Comparison of ENCODE assay signal across 23 cellular contexts in genomic region chr9:131997076-131997475, GRCh38.
DNase-seq lines count a peak whose midpoint lies in the region; ATAC-seq and TF ChIP-seq lines count a peak whose summit lies in the region.
"Had no signal": no experiment of that assay in that cellular context is flagged by ENCODE, and none has a peak within 500 bp of the region (broad histone marks: within the 10 kb centered on the region; RNA-seq: fewer than 3 reads in every experiment).

No MANE protein-coding gene starts in this region.

- H2AK5ac ChIP-seq in H9 (ENCODE audit: insufficient read length, low read length): no peak overlapping the region

- no CpG with 5 or more reads among the region's 6 CpGs for WGBS in H9 (ENCODE audit: extremely low coverage, insufficient read length, low lambda C conversion rate)
- 96 to 100% methylated on average over 2 to 6 of the region's 6 CpGs for WGBS in endodermal cell (ENCODE audit: insufficient coverage in 1 of 2, insufficient read length in 1 of 2), 2 experiments

- H4K20me1 ChIP-seq in H9 (ENCODE audit: control insufficient read depth, insufficient read depth, insufficient read length): no peaks in the 10 kb centered on the region

- no peak overlapping the region for H2BK5ac ChIP-seq in H9 (ENCODE audit: insufficient read length, low read length)

- H4K91ac ChIP-seq in H9 (ENCODE audit: insufficient read length, low read depth, low read length): no peak overlapping the region

- H3K27me3 ChIP-seq in BE2C: no peaks in the 10 kb centered on the region
- no peaks in the 10 kb centered on the region for H3K27me3 ChIP-seq in H9 (ENCODE audit: insufficient read depth, low read length)
- no peaks in the 10 kb centered on the region for H3K27me3 ChIP-seq in endodermal cell (ENCODE audit: control insufficient read depth, insufficient read depth, low read length, poor library complexity, severe bottlenecking)
- H3K27me3 ChIP-seq: BLaER1 treated with 17β-estradiol and CSF1 and Interleukin-3, amounts not matched to agents 10 nM and 100 nM had no signal

- no peak overlapping the region for H3K4ac ChIP-seq in H9 (ENCODE audit: low read depth, low read length)

- H2BK120ac ChIP-seq in H9 (ENCODE audit: low read depth, low read length, poor library complexity, severe bottlenecking): no peak overlapping the region

- H3K23ac ChIP-seq in H9 (ENCODE audit: insufficient read length, low read depth, low read length): peak overlapping the region; percentile 85

- no peak overlapping the region for H3K4me3 Mint-ChIP-seq in H9
- no peak overlapping the region for H3K4me3 Mint-ChIP-seq in endodermal cell
- H3K4me3 Mint-ChIP-seq in activated CD4-positive, alpha-beta T cell treated with anti-CD3 and anti-CD28 coated beads, Interleukin-2, amount 10 ng/mL, durations not matched to agents 7 days and 5 days: no peak overlapping the region
- H3K4me3 Mint-ChIP-seq: CD4-positive, alpha-beta T cell; CD8-positive, alpha-beta T cell had no signal

- no peak overlapping the region for H2BK15ac ChIP-seq in H9 (ENCODE audit: low read depth, low read length)

- H2AFZ ChIP-seq in H9 (ENCODE audit: low read length): no peak overlapping the region

- no peaks in the 10 kb centered on the region for H3K23me2 ChIP-seq in H9 (ENCODE audit: insufficient read length, low read depth, low read length, poor library complexity, severe bottlenecking)

- no peak overlapping the region for H3K14ac ChIP-seq in H9 (ENCODE audit: insufficient read depth, low read length)

- peak; percentile 26 for DNase-seq in BE2C
- DNase-seq in H9: no peak
- DNase-seq in endodermal cell: no peak
- no peak for DNase-seq in T-helper 2 cell
- DNase-seq in activated CD4-positive, alpha-beta T cell treated with anti-CD3 and anti-CD28 coated beads, Interleukin-2, amount 10 ng/mL, durations not matched to agents 7 days and 5 days: no peak
- DNase-seq in HuH-7 (ENCODE audit: low spot score): no peak
- no peak for DNase-seq in OCI-M2 (lab: John Stamatoyannopoulos, UW; ENCODE audit: unreplicated experiment)
- DNase-seq: 8988T; ACHN; CD4-positive, alpha-beta T cell; CD8-positive, alpha-beta T cell; COR-L47; DMS 273 treated with DMSO at 0.1 percent for 48 hours; DMS153; DMS53; DMS79; DND-41; EL; GDM1 had no signal

- no peak overlapping the region for H3T11ph ChIP-seq in H9 (ENCODE audit: low read length)

- no peak overlapping the region for H3K18ac ChIP-seq in H9 (ENCODE audit: insufficient read length, low read depth, low read length)

- H3K4me3 ChIP-seq in BE2C (ENCODE audit: low read depth, low read length) (peak overlapping the region; percentile 37), endodermal cell (ENCODE audit: low read length) (no peak overlapping the region)
- H3K4me3 ChIP-seq: BLaER1 treated with 17β-estradiol and CSF1 and Interleukin-3, amounts not matched to agents 10 nM and 100 nM; GM12878 had no signal

- H3K27ac ChIP-seq in H9 (ENCODE audit: insufficient read length, low read depth, low read length): no peak overlapping the region
- no peak overlapping the region for H3K27ac ChIP-seq in endodermal cell (ENCODE audit: low read depth, low read length)
- H3K27ac ChIP-seq: BLaER1 treated with 17β-estradiol and CSF1 and Interleukin-3, amounts not matched to agents 10 nM and 100 nM; C4-2B had no signal

- TF ChIP-seq CTCF in BE2C (IDR thresholded peaks at IDR 0.05; ENCODE audit: low read depth, low read length): no peak
- no peak for TF ChIP-seq CTCF in H9 (conservative IDR thresholded peaks at IDR 0.05)
- TF ChIP-seq CTCF in endodermal cell (conservative IDR thresholded peaks at IDR 0.05): no peak

- H3K79me1 ChIP-seq in H9 (ENCODE audit: insufficient read depth, low read depth, low read length, poor library complexity, severe bottlenecking): peaks cover 3% of the 10 kb centered on the region

- H3K27ac Mint-ChIP-seq in H9 (no peak overlapping the region), endodermal cell (peak overlapping the region; percentile 7)
- H3K27ac Mint-ChIP-seq in activated CD4-positive, alpha-beta T cell treated with anti-CD3 and anti-CD28 coated beads, Interleukin-2, amount 10 ng/mL, durations not matched to agents 7 days and 5 days: no peak overlapping the region
- H3K27ac Mint-ChIP-seq: CD4-positive, alpha-beta T cell; CD8-positive, alpha-beta T cell had no signal

- peaks cover 6 to 22% (median 6%) of the 10 kb centered on the region in 3 experiments; a peak in 5 of 7 replicates for H3K36me3 Mint-ChIP-seq in H9 (ENCODE audit: insufficient read depth in 1 of 3, low read depth in 3 of 3)
- H3K36me3 Mint-ChIP-seq in endodermal cell (ENCODE audit: low read depth): peaks cover 43% of the 10 kb centered on the region
- peaks cover 9% of the 10 kb centered on the region for H3K36me3 Mint-ChIP-seq in activated CD4-positive, alpha-beta T cell treated with anti-CD3 and anti-CD28 coated beads, Interleukin-2, amount 10 ng/mL, durations not matched to agents 7 days and 5 days (ENCODE audit: low read depth)

- H3K56ac ChIP-seq in H9 (ENCODE audit: insufficient read length, low read depth, low read length): no peak overlapping the region

- no peak overlapping the region for H4K5ac ChIP-seq in H9 (ENCODE audit: insufficient read length, low read depth, low read length)

- no peaks in the 10 kb centered on the region for H3K79me2 ChIP-seq in H9 (ENCODE audit: insufficient read depth, low read length)

- no peak overlapping the region for H4K8ac ChIP-seq in H9 (replicated peaks; ENCODE audit: insufficient read length, low read depth, low read length)

- H3K9me3 Mint-ChIP-seq in H9 (no peaks in the 10 kb centered on the region), endodermal cell (peaks cover 17% of the 10 kb centered on the region)
- peaks cover 3% of the 10 kb centered on the region for H3K9me3 Mint-ChIP-seq in activated CD4-positive, alpha-beta T cell treated with anti-CD3 and anti-CD28 coated beads, Interleukin-2, amount 10 ng/mL, durations not matched to agents 7 days and 5 days
- H3K9me3 Mint-ChIP-seq: CD4-positive, alpha-beta T cell; CD8-positive, alpha-beta T cell had no signal

- no peak overlapping the region for H2BK20ac ChIP-seq in H9 (ENCODE audit: low read depth, low read length, poor library complexity, severe bottlenecking)

- no peaks in the 10 kb centered on the region for H3K36me3 ChIP-seq in BE2C
- H3K36me3 ChIP-seq in endodermal cell (ENCODE audit: control insufficient read depth, insufficient read depth, low read length): peaks cover 4% of the 10 kb centered on the region

- no peak; the same call in 2 of the 3 replicates for ATAC-seq in SK-N-SH treated with all-trans-retinoic acid at 6 μM for 48 hours
- ATAC-seq: CD8-positive, alpha-beta T cell; GM12878 had no signal

- H3K9ac ChIP-seq in H9 (ENCODE audit: extremely low read depth, insufficient read length, low read length) (no peak overlapping the region), endodermal cell (ENCODE audit: extremely low read depth, low read length, poor library complexity, severe bottlenecking) (no peak overlapping the region)
- H3K9ac ChIP-seq: BLaER1 treated with 17β-estradiol and CSF1 and Interleukin-3, amounts not matched to agents 10 nM and 100 nM had no signal

- H3K4me1 ChIP-seq in BE2C (peaks cover 33% of the 10 kb centered on the region), H9 (ENCODE audit: insufficient read depth, low read length) (no peaks in the 10 kb centered on the region), endodermal cell (ENCODE audit: control insufficient read depth, insufficient read depth, low read length) (no peaks in the 10 kb centered on the region)

- H3K9me3 ChIP-seq in BE2C (no peaks in the 10 kb centered on the region), H9 (ENCODE audit: control insufficient read depth, low read depth, low read length) (no peaks in the 10 kb centered on the region), endodermal cell (ENCODE audit: control insufficient read depth, low read length) (peaks cover 19% of the 10 kb centered on the region)

- H3K4me2 ChIP-seq in H9 (ENCODE audit: insufficient read depth, insufficient read length, low read length): no peak overlapping the region
- H3K4me2 ChIP-seq: BLaER1 treated with 17β-estradiol and CSF1 and Interleukin-3, amounts not matched to agents 10 nM and 100 nM had no signal

- CTCF ChIA-PET in activated CD4-positive, alpha-beta T cell treated with anti-CD3 and anti-CD28 coated beads, Interleukin-2, amount 10 ng/mL, durations not matched to agents 7 days and 5 days (lab: Charles Lee): interaction anchor here (1.3 kb wide), 1 partner anchor 11 kb away, joined by 4 read pairs; no protein-coding TSS in a partner anchor

- H3K4me1 Mint-ChIP-seq in H9 (peaks cover 17 to 23% of the 10 kb centered on the region in 2 experiments), endodermal cell (peaks cover 15% of the 10 kb centered on the region)
- peaks cover 14% of the 10 kb centered on the region for H3K4me1 Mint-ChIP-seq in activated CD4-positive, alpha-beta T cell treated with anti-CD3 and anti-CD28 coated beads, Interleukin-2, amount 10 ng/mL, durations not matched to agents 7 days and 5 days

- H2BK12ac ChIP-seq in H9 (ENCODE audit: insufficient read length, low read depth, low read length): no peak overlapping the region

- H3K27me3 Mint-ChIP-seq in H9 (ENCODE audit: low read depth) (no peaks in the 10 kb centered on the region; the same call in 1 of the 2 replicates), endodermal cell (ENCODE audit: insufficient read depth) (no peaks in the 10 kb centered on the region)
- H3K27me3 Mint-ChIP-seq in activated CD4-positive, alpha-beta T cell treated with anti-CD3 and anti-CD28 coated beads, Interleukin-2, amount 10 ng/mL, durations not matched to agents 7 days and 5 days: no peaks in the 10 kb centered on the region
- H3K27me3 Mint-ChIP-seq: CD4-positive, alpha-beta T cell had no signal

- POLR2A ChIA-PET in activated CD4-positive, alpha-beta T cell treated with anti-CD3 and anti-CD28 coated beads, Interleukin-2, amount 10 ng/mL, durations not matched to agents 7 days and 5 days (lab: Charles Lee): no interaction called here

TF ChIP-seq in SK-N-SH treated with all-trans-retinoic acid at 6 μM for 48 hours, 23 proteins besides CTCF, POLR2A, EP300 and RAD21 (continues in another document):
- TF ChIP-seq CREB5 (CRISPR knock-in tag; IDR thresholded peaks at IDR 0.05; ENCODE audit: low read depth) (no peak), ISL1 (CRISPR knock-in tag; IDR thresholded peaks at IDR 0.05) (no peak), ZC3H10 (CRISPR knock-in tag; IDR thresholded peaks at IDR 0.05) (no peak), ZNF70 (CRISPR knock-in tag; IDR thresholded peaks at IDR 0.05) (no peak)
